ENCODE assay signal across 1 cellular context in genomic region chrX:54358424-54359211, GRCh38.
TF ChIP-seq lines count a peak whose summit lies in the region.

No MANE protein-coding gene starts in this region.

TF ChIP-seq in GM23338, 12 proteins besides CTCF, POLR2A, EP300 and RAD21 (continued from another document):
- TF ChIP-seq ZNF462 (CRISPR knock-in tag; IDR thresholded peaks at IDR 0.05) = no peak
- TF ChIP-seq EZH2 (IDR thresholded peaks at IDR 0.05; ENCODE audit: low read depth, unreplicated experiment) = no peak
- TF ChIP-seq STAT1 (IDR thresholded peaks at IDR 0.05; ENCODE audit: unreplicated experiment) = no peak
